21 cellular contexts compared by ENCODE assay signal in the genomic region with DNA sequence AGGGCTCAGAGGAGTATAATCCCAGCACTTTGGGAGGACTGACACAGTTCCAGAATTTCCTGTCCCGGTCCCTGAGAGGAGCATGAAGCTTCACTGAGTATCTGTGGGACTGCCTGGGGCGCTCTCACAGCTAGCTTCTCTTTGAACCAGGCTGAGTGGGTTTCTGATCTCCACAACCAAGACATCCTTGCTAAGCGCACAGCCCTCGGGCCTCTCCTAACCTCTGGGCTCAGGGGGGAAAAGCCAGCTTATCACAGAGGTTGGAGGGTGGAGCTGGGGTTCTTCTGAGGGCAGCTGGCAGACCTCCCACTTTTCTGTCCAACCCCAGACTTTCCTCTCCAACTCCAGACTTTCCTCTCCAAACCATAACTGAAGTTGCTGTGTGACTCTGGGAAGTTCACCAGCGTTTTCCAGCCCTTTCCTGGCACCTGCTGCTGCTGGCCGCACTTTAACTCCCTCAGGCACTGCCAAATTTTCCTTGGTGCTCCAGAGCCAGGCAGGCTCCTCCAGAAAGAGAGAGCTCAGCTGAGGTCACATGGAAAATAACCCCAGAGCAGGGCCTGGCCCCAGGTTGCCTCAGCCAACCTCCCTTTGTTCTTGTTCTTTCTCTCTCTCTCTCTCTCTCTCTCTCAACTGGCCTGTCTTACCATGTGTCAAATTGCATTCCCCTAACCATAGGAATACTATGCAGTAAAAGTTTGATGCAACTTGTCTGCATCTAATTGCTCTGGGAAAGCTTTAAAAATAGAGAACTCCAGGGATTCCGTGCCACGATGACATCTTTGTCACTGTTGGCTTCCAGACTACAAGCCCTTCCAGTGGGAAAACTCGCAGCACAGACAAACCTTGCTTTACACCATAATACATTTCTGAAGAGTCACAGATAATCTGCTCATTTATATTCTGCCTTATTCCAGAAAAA. TPM values are rescaled to one million over a fixed set of nuclear protein-coding genes. Genes with fewer than 3 reads are reported as not detected.
DNase-seq lines count a peak whose midpoint lies in the region; ATAC-seq and TF ChIP-seq lines count a peak whose summit lies in the region.
"Had no signal": no experiment of that assay in that cellular context is flagged by ENCODE, and none has a peak within 500 bp of the region (broad histone marks: within the 10 kb centered on the region; RNA-seq: fewer than 3 reads in every experiment).

No MANE protein-coding gene starts in this region.

- H2BK15ac ChIP-seq in neuronal stem cell (ENCODE audit: low read length) = no peak overlapping the region

- no peak for ATAC-seq in activated CD8-positive, alpha-beta T cell treated with anti-CD3 and anti-CD28 coated beads, Interleukin-2, amount 10 ng/mL, durations not matched to agents 7 days and 5 days
- no peak for ATAC-seq in activated CD8-positive, alpha-beta T cell treated with anti-CD3 and anti-CD28 coated beads for 36 hours
- peak; percentile 64 for ATAC-seq in aorta (ENCODE audit: low FRiP score)
- no peak for ATAC-seq in HG03432 (IDR thresholded peaks at IDR 0.05; ENCODE audit: unreplicated experiment)
- ATAC-seq: Panc1 had no signal

- H3K4me1 ChIP-seq in neuronal stem cell (ENCODE audit: control insufficient read depth in 2 of 2, insufficient read depth in 1 of 2, low read depth in 1 of 2, low read length in 2 of 2) = peaks cover 6 to 13% of the 10 kb centered on the region in 2 donors
- H3K4me1 ChIP-seq in aorta (ENCODE audit: control insufficient read depth in 1 of 2, insufficient read depth in 2 of 2, low read length in 2 of 2) = peaks cover 4% of the 10 kb centered on the region in 2 donors
- H3K4me1 ChIP-seq: HAP-1 had no signal

- intact Hi-C loops in activated CD8-positive, alpha-beta T cell treated with anti-CD3 and anti-CD28 coated beads for 36 hours (cut with micrococcal nuclease) = no loop called here
- intact Hi-C loops in aorta (cut with DNase I) = loop anchor here (5.0 kb wide), 2 partner anchors 38 to 43 kb away; no protein-coding TSS in a partner anchor

- no peak overlapping the region for H4K91ac ChIP-seq in neuronal stem cell (ENCODE audit: low read depth, low read length, poor library complexity)

- no peak overlapping the region for H2AK5ac ChIP-seq in neuronal stem cell (ENCODE audit: low read depth, low read length)

- H3K4me3 ChIP-seq in neuronal stem cell (ENCODE audit: low read length in 2 of 2) = no peak overlapping the region
- H3K4me3 ChIP-seq in aorta (ENCODE audit: low read length in 2 of 2) = no peak overlapping the region
- H3K4me3 ChIP-seq: HAP-1, hepatocyte, smooth muscle cell had no signal

- no peak overlapping the region for H3K27ac ChIP-seq in neuronal stem cell (replicated peaks; ENCODE audit: low read length)
- H3K27ac ChIP-seq in aorta (ENCODE audit: low read depth in 1 of 2, low read length in 2 of 2) = peak overlapping the region in 1 of 2 donors; percentile 76
- H3K27ac ChIP-seq: C4-2B, hepatocyte, KMS-11 had no signal

- no peak overlapping the region for H3K4ac ChIP-seq in neuronal stem cell (ENCODE audit: low read length)

- WGBS in neuronal stem cell (ENCODE audit: extremely low coverage in 2 of 2, insufficient read length in 2 of 2, insufficient replicate concordance in 1 of 2), 2 donors = no CpG with 5 or more reads among the region's 9 CpGs
- 9 to 12% methylated on average over 8 to 9 of the region's 9 CpGs for WGBS in aorta, 2 donors

- POLR2A ChIA-PET in activated CD8-positive, alpha-beta T cell treated with anti-CD3 and anti-CD28 coated beads, Interleukin-2, amount 10 ng/mL, durations not matched to agents 7 days and 5 days (lab: Charles Lee) = no interaction called here
- POLR2A ChIA-PET in activated CD8-positive, alpha-beta T cell treated with anti-CD3 and anti-CD28 coated beads for 36 hours (lab: Charles Lee) = interaction anchor here (1.0 kb wide), 1 partner anchor 9 kb away, joined by 3 read pairs; no protein-coding TSS in a partner anchor

- H3K9me3 ChIP-seq in neuronal stem cell (replicated peaks in 1 of 2; ENCODE audit: control insufficient read depth in 2 of 2, insufficient read depth in 1 of 2, low read depth in 1 of 2, low read length in 2 of 2) (peaks cover 0 to 3% of the 10 kb centered on the region in 2 donors), aorta (ENCODE audit: control insufficient read depth, low read length) (no peaks in the 10 kb centered on the region)
- H3K9me3 ChIP-seq: HAP-1 had no signal

- H2AFZ ChIP-seq in neuronal stem cell (ENCODE audit: low read length) = peak overlapping the region; percentile 30
- H2AFZ ChIP-seq: hepatocyte had no signal

- no peak overlapping the region for H3K23ac ChIP-seq in neuronal stem cell (ENCODE audit: low read depth, low read length, poor library complexity)

- no peak overlapping the region for H2BK120ac ChIP-seq in neuronal stem cell (ENCODE audit: low read depth, low read length)

- no peak overlapping the region for H3K18ac ChIP-seq in neuronal stem cell (ENCODE audit: low read length)

- H2BK12ac ChIP-seq in neuronal stem cell (ENCODE audit: low read length) = no peak overlapping the region

- H3K9ac ChIP-seq in neuronal stem cell (ENCODE audit: low read depth, low read length, poor library complexity) = no peak overlapping the region
- H3K9ac ChIP-seq: KMS-11 had no signal

- H3K79me1 ChIP-seq in neuronal stem cell (ENCODE audit: low read depth, low read length) = no peaks in the 10 kb centered on the region

- no peak for TF ChIP-seq CTCF in activated CD8-positive, alpha-beta T cell treated with anti-CD3 and anti-CD28 coated beads for 36 hours (IDR thresholded peaks at IDR 0.05)

- no peak overlapping the region for H4K8ac ChIP-seq in neuronal stem cell (ENCODE audit: low read depth, low read length)

- no peak overlapping the region for H3K4me3 Mint-ChIP-seq in activated CD8-positive, alpha-beta T cell treated with anti-CD3 and anti-CD28 coated beads, Interleukin-2, amount 10 ng/mL, durations not matched to agents 7 days and 5 days
- no peak overlapping the region for H3K4me3 Mint-ChIP-seq in activated CD8-positive, alpha-beta T cell treated with anti-CD3 and anti-CD28 coated beads for 36 hours
- H3K4me3 Mint-ChIP-seq: activated naive CD8-positive, alpha-beta T cell had no signal

- H2BK5ac ChIP-seq in neuronal stem cell (ENCODE audit: low read length) = no peak overlapping the region

- no peaks in the 10 kb centered on the region for H3K27me3 Mint-ChIP-seq in activated CD8-positive, alpha-beta T cell treated with anti-CD3 and anti-CD28 coated beads, Interleukin-2, amount 10 ng/mL, durations not matched to agents 7 days and 5 days (ENCODE audit: low read depth)
- H3K27me3 Mint-ChIP-seq in activated CD8-positive, alpha-beta T cell treated with anti-CD3 and anti-CD28 coated beads for 36 hours = no peaks in the 10 kb centered on the region
- H3K27me3 Mint-ChIP-seq: activated naive CD8-positive, alpha-beta T cell had no signal

- H3K27ac Mint-ChIP-seq in activated CD8-positive, alpha-beta T cell treated with anti-CD3 and anti-CD28 coated beads, Interleukin-2, amount 10 ng/mL, durations not matched to agents 7 days and 5 days = peak overlapping the region; percentile 40
- no peak overlapping the region for H3K27ac Mint-ChIP-seq in activated CD8-positive, alpha-beta T cell treated with anti-CD3 and anti-CD28 coated beads for 36 hours
- H3K27ac Mint-ChIP-seq: activated naive CD8-positive, alpha-beta T cell had no signal

- H3K14ac ChIP-seq in neuronal stem cell (ENCODE audit: low read length) = no peak overlapping the region

- H3K4me1 Mint-ChIP-seq in activated CD8-positive, alpha-beta T cell treated with anti-CD3 and anti-CD28 coated beads, Interleukin-2, amount 10 ng/mL, durations not matched to agents 7 days and 5 days (ENCODE audit: low read depth) = no peaks in the 10 kb centered on the region
- H3K4me1 Mint-ChIP-seq in activated CD8-positive, alpha-beta T cell treated with anti-CD3 and anti-CD28 coated beads for 36 hours (ENCODE audit: low read depth) = peaks cover 3% of the 10 kb centered on the region

- H3K27me3 ChIP-seq in neuronal stem cell (ENCODE audit: control insufficient read depth in 3 of 3, insufficient read depth in 3 of 3, low read depth in 1 of 3, low read length in 3 of 3) (no peaks in the 10 kb centered on the region), aorta (ENCODE audit: control insufficient read depth in 1 of 2, insufficient read depth in 2 of 2, low read length in 1 of 2) (no peaks in the 10 kb centered on the region)
- H3K27me3 ChIP-seq: hepatocyte had no signal

- no peak overlapping the region for H3K4me2 ChIP-seq in neuronal stem cell (ENCODE audit: insufficient read depth, low read length, poor library complexity, severe bottlenecking)
- H3K4me2 ChIP-seq: hepatocyte, KMS-11, smooth muscle cell had no signal

- no peak for DNase-seq in activated CD8-positive, alpha-beta T cell treated with anti-CD3 and anti-CD28 coated beads, Interleukin-2, amount 10 ng/mL, durations not matched to agents 7 days and 5 days
- no peak for DNase-seq in activated CD8-positive, alpha-beta T cell treated with anti-CD3 and anti-CD28 coated beads for 36 hours
- DNase-seq in foreskin melanocyte = peak; percentile 3
- DNase-seq in neuronal stem cell (ENCODE audit: low spot score) = no peak
- peak in 1 of 2 donors; percentile 77 for DNase-seq in aorta
- no peak for DNase-seq in DMS114 treated with DMSO at 0.1 percent for 48 hours (lab: John Stamatoyannopoulos, UW; ENCODE audit: unreplicated experiment)
- no peak for DNase-seq in NCI-H1436 treated with DMSO at 0.1 percent for 48 hours (lab: John Stamatoyannopoulos, UW)
- DNase-seq: activated T-cell treated with anti-CD3 and anti-CD28 coated beads, Interleukin-2, amount 50 U/mL, for 1 hour; DMS153; midbrain; NCI-H1105; NCI-H82 had no signal

- no peaks in the 10 kb centered on the region for H3K36me3 Mint-ChIP-seq in activated CD8-positive, alpha-beta T cell treated with anti-CD3 and anti-CD28 coated beads, Interleukin-2, amount 10 ng/mL, durations not matched to agents 7 days and 5 days (ENCODE audit: low read depth)
- no peaks in the 10 kb centered on the region for H3K36me3 Mint-ChIP-seq in activated CD8-positive, alpha-beta T cell treated with anti-CD3 and anti-CD28 coated beads for 36 hours (ENCODE audit: low read depth)
- H3K36me3 Mint-ChIP-seq: activated naive CD8-positive, alpha-beta T cell had no signal

- H3K9me3 Mint-ChIP-seq in activated CD8-positive, alpha-beta T cell treated with anti-CD3 and anti-CD28 coated beads, Interleukin-2, amount 10 ng/mL, durations not matched to agents 7 days and 5 days (ENCODE audit: insufficient read depth) = no peaks in the 10 kb centered on the region
- H3K9me3 Mint-ChIP-seq in activated CD8-positive, alpha-beta T cell treated with anti-CD3 and anti-CD28 coated beads for 36 hours = no peaks in the 10 kb centered on the region

- H3K36me3 ChIP-seq in neuronal stem cell (replicated peaks in 1 of 2; ENCODE audit: control insufficient read depth in 2 of 2, insufficient read depth in 2 of 2, low read length in 2 of 2) (no peaks in the 10 kb centered on the region), aorta (ENCODE audit: control insufficient read depth in 1 of 2, insufficient read depth in 2 of 2, low read length in 1 of 2) (no peaks in the 10 kb centered on the region)
- H3K36me3 ChIP-seq: HAP-1 had no signal

- CTCF ChIA-PET in activated CD8-positive, alpha-beta T cell treated with anti-CD3 and anti-CD28 coated beads, Interleukin-2, amount 10 ng/mL, durations not matched to agents 7 days and 5 days (lab: Charles Lee) = interaction anchor here (0.8 to 1.0 kb wide), 2 partner anchors 181 to 182 kb away, joined by 3 read pairs; no protein-coding TSS in a partner anchor
- CTCF ChIA-PET in activated CD8-positive, alpha-beta T cell treated with anti-CD3 and anti-CD28 coated beads for 36 hours (lab: Charles Lee) = interaction anchor here (0.7 kb wide), 1 partner anchor 181 kb away, joined by 4 read pairs; no protein-coding TSS in a partner anchor

RNA-seq across cellular contexts. Expression of a gene that starts 49.5 kb away (rescaled TPM):
- not detected for total RNA-seq in activated CD8-positive, alpha-beta T cell treated with anti-CD3 and anti-CD28 coated beads, Interleukin-2, amount 10 ng/mL, durations not matched to agents 7 days and 5 days
- total RNA-seq in activated CD8-positive, alpha-beta T cell treated with anti-CD3 and anti-CD28 coated beads for 36 hours = not detected
- polyA plus RNA-seq in neuronal stem cell (2013, experiment 1 of 2) = 6.2 TPM
- polyA plus RNA-seq in neuronal stem cell (2013, experiment 2 of 2) = 6.6 TPM
- total RNA-seq in aorta = 10 to 100 TPM; 31.9 to 82.6 TPM
- 10 to 100 TPM in 1 of 2 donors, 1 to 10 TPM in 1; 8.0 to 39.0 TPM for polyA plus RNA-seq in aorta
- total RNA-seq: bronchial epithelial cell had no signal

Comparison
In these comparisons a context has a peak if more than half of its experiments do, and no peak if none do; other contexts are left out.
1. RNA of a gene that starts 49.5 kb away (total RNA-seq): 31.9 to 82.6 TPM in aorta; not detected in activated CD8-positive, alpha-beta T cell treated with anti-CD3 and anti-CD28 coated beads for 36 hours and not detected in activated CD8-positive, alpha-beta T cell treated with anti-CD3 and anti-CD28 coated beads, Interleukin-2, amount 10 ng/mL, durations not matched to agents 7 days and 5 days; every median in the first group is over 10 times any median in the second.